In the genomic region with DNA sequence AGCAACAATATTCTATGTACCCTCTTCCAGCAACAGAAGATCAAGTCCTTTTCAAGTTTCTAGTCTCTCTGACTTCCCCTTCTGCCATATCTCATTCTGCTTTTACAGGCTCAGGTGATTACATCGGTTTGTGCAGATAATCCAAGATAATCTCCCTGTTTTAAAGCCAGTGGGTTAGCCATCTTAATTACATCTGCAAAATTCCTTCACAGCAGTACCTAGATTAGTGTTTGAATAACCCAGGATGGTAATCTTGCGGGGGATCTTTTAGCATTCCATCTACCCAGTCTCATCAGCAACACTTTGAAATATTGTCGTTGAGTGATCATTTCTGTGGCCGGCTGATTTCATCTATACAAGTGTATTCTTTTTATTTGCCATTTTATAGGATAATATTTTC, we compare ENCODE assay signal across 1 cellular context.
TF ChIP-seq lines count a peak whose summit lies in the region.

No MANE protein-coding gene starts in this region.

TF ChIP-seq in H1, 55 proteins besides CTCF, POLR2A, EP300 and RAD21:
- no peak for TF ChIP-seq RXRA (IDR thresholded peaks at IDR 0.05; ENCODE audit: insufficient read depth, low read depth, low read length)
- no peak for TF ChIP-seq KDM4A (IDR thresholded peaks at IDR 0.05; ENCODE audit: low read depth, low read length, severe bottlenecking)
- no peak for TF ChIP-seq ASH2L (IDR thresholded peaks at IDR 0.05; ENCODE audit: low read length)
- TF ChIP-seq BCL11A (IDR thresholded peaks at IDR 0.05; ENCODE audit: low read depth in 2 of 2, low read length in 2 of 2): no peak
- TF ChIP-seq ATF2 (IDR thresholded peaks at IDR 0.05; ENCODE audit: low read length): no peak
- TF ChIP-seq TBP (IDR thresholded peaks at IDR 0.05; ENCODE audit: low read depth, low read length): no peak
- TF ChIP-seq CHD7 (IDR thresholded peaks at IDR 0.05; ENCODE audit: insufficient replicate concordance, low read length): no peak
- TF ChIP-seq NRF1 (IDR thresholded peaks at IDR 0.05; ENCODE audit: low read depth, low read length): no peak
- no peak for TF ChIP-seq CBX8 (IDR thresholded peaks at IDR 0.05; ENCODE audit: borderline replicate concordance, low read depth, low read length)
- TF ChIP-seq POU5F1 (IDR thresholded peaks at IDR 0.05; ENCODE audit: low read depth, low read length): no peak
